ENCODE assay signal across 9 cellular contexts in the genomic region with DNA sequence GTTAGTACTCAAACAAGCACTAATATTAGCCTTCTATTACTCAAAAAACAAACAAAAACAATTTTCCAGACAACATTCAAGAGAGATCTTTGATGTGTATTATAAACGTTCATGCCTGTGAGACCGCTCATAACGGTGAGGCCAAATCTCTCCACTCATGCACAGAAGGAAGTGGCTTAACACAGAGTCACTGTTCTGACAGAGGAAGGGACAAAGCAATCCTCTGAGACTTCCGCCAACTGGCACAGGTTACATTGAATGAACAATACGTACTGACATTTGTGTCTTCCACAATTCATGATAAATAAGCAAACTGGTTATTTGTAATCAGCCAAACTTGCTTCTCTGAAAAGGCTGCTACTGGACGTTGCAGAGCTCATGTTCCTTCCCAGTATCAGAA. TPM values are rescaled to one million over a fixed set of nuclear protein-coding genes. Genes with fewer than 3 reads are reported as not detected.
DNase-seq lines count a peak whose midpoint lies in the region; ATAC-seq and TF ChIP-seq lines count a peak whose summit lies in the region.
"Had no signal": no experiment of that assay in that cellular context is flagged by ENCODE, and none has a peak within 500 bp of the region (broad histone marks: within the 10 kb centered on the region; RNA-seq: fewer than 3 reads in every experiment).

No MANE protein-coding gene starts in this region.

- H3K27me3 ChIP-seq in layer of hippocampus (ENCODE audit: control insufficient read depth, insufficient read depth, low read length), result no peaks in the 10 kb centered on the region

- intact Hi-C loops in activated B cell treated with CpG ODN at 0.5 μM for 24 hours (cut with micrococcal nuclease), result no loop called here

- ATAC-seq in activated B cell treated with CpG ODN at 0.5 μM for 24 hours (ENCODE audit: low read depth), result peak; percentile 81
- no peak for ATAC-seq in GM19467 (IDR thresholded peaks at IDR 0.05; ENCODE audit: unreplicated experiment)

- POLR2A ChIA-PET in activated B cell treated with CpG ODN at 0.5 μM for 24 hours (lab: Charles Lee), result no interaction called here

- peaks cover 12% of the 10 kb centered on the region for H3K4me1 Mint-ChIP-seq in activated B cell treated with CpG ODN at 0.5 μM for 24 hours

- H3K4me3 Mint-ChIP-seq in activated B cell treated with CpG ODN at 0.5 μM for 24 hours, result peak overlapping the region; percentile 58

- H3K36me3 Mint-ChIP-seq in activated B cell treated with CpG ODN at 0.5 μM for 24 hours (ENCODE audit: low read depth), result no peaks in the 10 kb centered on the region

- H3K27ac ChIP-seq in layer of hippocampus (ENCODE audit: low read depth, low read length) (peak overlapping the region; percentile 76), substantia nigra (ENCODE audit: low read depth, low read length, poor library complexity, severe bottlenecking) (peak overlapping the region; percentile 84)

- TF ChIP-seq POLR2A in erythroblast (IDR thresholded peaks at IDR 0.05; ENCODE audit: low read length), result no peak

- H3K9me3 Mint-ChIP-seq in activated B cell treated with CpG ODN at 0.5 μM for 24 hours, result no peaks in the 10 kb centered on the region

- no peaks in the 10 kb centered on the region for H3K27me3 Mint-ChIP-seq in activated B cell treated with CpG ODN at 0.5 μM for 24 hours

- DNase-seq in NOMO-1 (lab: John Stamatoyannopoulos, UW; ENCODE audit: unreplicated experiment in 2 of 2), result peak; percentile 14 to 39
- no peak for DNase-seq in NOMO-1 treated with dmso at 0.1 percent for 144 hours (lab: John Stamatoyannopoulos, UW; ENCODE audit: unreplicated experiment)
- DNase-seq in activated B cell treated with CpG ODN at 0.5 μM for 24 hours, result no peak
- peak in 33 of 49 donors; percentile 20 to 86 (median 46) for DNase-seq in substantia nigra (lab: John Stamatoyannopoulos, UW)
- no peak for DNase-seq in erythroblast (lab: John Stamatoyannopoulos, UW)
- DNase-seq in activated naive CD4-positive, alpha-beta T cell (lab: John Stamatoyannopoulos, UW), result no peak
- DNase-seq: activated CD4-positive, CD25-positive, alpha-beta regulatory T cell had no signal

- H3K27ac Mint-ChIP-seq in activated B cell treated with CpG ODN at 0.5 μM for 24 hours, result peak overlapping the region; percentile 64

- TF ChIP-seq CTCF in activated B cell treated with CpG ODN at 0.5 μM for 24 hours (IDR thresholded peaks at IDR 0.05), result no peak

- CTCF ChIA-PET in activated B cell treated with CpG ODN at 0.5 μM for 24 hours (lab: Charles Lee), result no interaction called here

RNA-seq across cellular contexts. Expression of gene CHKA, which starts 30.5 kb away (rescaled TPM):
- total RNA-seq in activated B cell treated with CpG ODN at 0.5 μM for 24 hours, result 11.9 and 16.1 TPM in 2 replicates

RNA-seq across cellular contexts. Expression of gene TCIRG1, which starts 51.9 kb away (rescaled TPM):
- 209 and 227 TPM in 2 replicates for total RNA-seq in activated B cell treated with CpG ODN at 0.5 μM for 24 hours

Comparison
In these comparisons a context has a peak if more than half of its experiments do, and no peak if none do; other contexts are left out.
1. DNase-seq: peak in NOMO-1 (2 of 2) and substantia nigra (33 of 49); none in NOMO-1 treated with dmso at 0.1 percent for 144 hours (single experiment), activated B cell treated with CpG ODN at 0.5 μM for 24 hours (single experiment), erythroblast (0 of 2) and activated naive CD4-positive, alpha-beta T cell (0 of 4).